ENCODE assay signal across 34 cellular contexts in genomic region chr4:139112650-139113049, GRCh38.
"Had no signal": no experiment of that assay in that cellular context is flagged by ENCODE, and none has a peak within 500 bp of the region (broad histone marks: within the 10 kb centered on the region; RNA-seq: fewer than 3 reads in every experiment).

No MANE protein-coding gene starts in this region.

- H3K27ac ChIP-seq: adrenal gland, body of pancreas, brain microvascular endothelial cell, breast epithelium, VCaP had no signal

- H3K4me1 ChIP-seq: adrenal gland, body of pancreas, breast epithelium had no signal

- H3K36me3 ChIP-seq: brain microvascular endothelial cell, breast epithelium had no signal

- H3K9me3 Mint-ChIP-seq: activated CD4-positive, alpha-beta memory T cell treated with anti-CD3 and anti-CD28 coated beads, Interleukin-2, amount 10 ng/mL, durations not matched to agents 7 days and 5 days; activated CD4-positive, alpha-beta T cell treated with anti-CD3 and anti-CD28 coated beads, Interleukin-2, amount 10 ng/mL, durations not matched to agents 7 days and 5 days; activated naive CD4-positive, alpha-beta T cell treated with anti-CD3 and anti-CD28 coated beads, Interleukin-2, amount 10 ng/mL, durations not matched to agents 7 days and 5 days; activated naive CD4-positive, alpha-beta T cell treated with anti-CD3 and anti-CD28 coated beads, Interleukin-2, amount 50 U/mL, for 72 hours; activated naive CD8-positive, alpha-beta T cell treated with anti-CD3 and anti-CD28 coated beads for 36 hours; activated T-cell treated with anti-CD3 and anti-CD28 coated beads, Interleukin-2, amount 50 U/mL, for 24 hours; activated T-helper 2 cell treated with anti-CD3 and anti-CD28 coated beads, Interferon-gamma antibody, Interleukin-2, Interleukin-4, amounts not matched to agents 10 μg/mL and 5 μg/mL and 100 μg/mL, durations not matched to agents 14 hours and 24 hours and 36 hours; T-helper 1 cell treated with Interleukin-12 subunit alpha and Interleukin-12 subunit beta and Interleukin-4 antibody, amounts not matched to agents 30 μg/mL and 1 μg/mL, for 36 hours; T-helper 2 cell treated with Interferon-gamma antibody and Interleukin-4, amounts not matched to agents 5 μg/mL and 100 μg/mL, for 36 hours had no signal

- H3K27me3 ChIP-seq: adrenal gland, body of pancreas, brain microvascular endothelial cell, breast epithelium had no signal

- H3K4me1 Mint-ChIP-seq: activated CD4-positive, alpha-beta memory T cell treated with anti-CD3 and anti-CD28 coated beads, Interleukin-2, amount 10 ng/mL, durations not matched to agents 7 days and 5 days; activated CD4-positive, alpha-beta T cell treated with anti-CD3 and anti-CD28 coated beads for 36 hours; activated CD4-positive, alpha-beta T cell treated with anti-CD3 and anti-CD28 coated beads, Interleukin-2, amount 10 ng/mL, durations not matched to agents 7 days and 5 days; activated CD8-positive, alpha-beta memory T cell treated with anti-CD3 and anti-CD28 coated beads, Interleukin-2, amount 10 ng/mL, durations not matched to agents 7 days and 5 days; activated naive CD4-positive, alpha-beta T cell treated with anti-CD3 and anti-CD28 coated beads, Interleukin-2, amount 10 ng/mL, durations not matched to agents 7 days and 5 days; activated naive CD8-positive, alpha-beta T cell treated with anti-CD3 and anti-CD28 coated beads for 36 hours had no signal

- H3K9me3 ChIP-seq: adrenal gland, body of pancreas, breast epithelium had no signal

- H3K36me3 Mint-ChIP-seq: activated naive CD4-positive, alpha-beta T cell treated with anti-CD3 and anti-CD28 coated beads, Interleukin-2, amount 50 U/mL, for 72 hours; activated naive CD8-positive, alpha-beta T cell treated with anti-CD3 and anti-CD28 coated beads for 36 hours had no signal

- H3K27ac Mint-ChIP-seq: activated CD4-positive, alpha-beta memory T cell treated with anti-CD3 and anti-CD28 coated beads, Interleukin-2, amount 10 ng/mL, durations not matched to agents 7 days and 5 days; activated CD4-positive, alpha-beta T cell treated with anti-CD3 and anti-CD28 coated beads for 36 hours; activated CD4-positive, alpha-beta T cell treated with anti-CD3 and anti-CD28 coated beads, Interleukin-2, amount 10 ng/mL, durations not matched to agents 7 days and 5 days; activated CD8-positive, alpha-beta memory T cell treated with anti-CD3 and anti-CD28 coated beads, Interleukin-2, amount 10 ng/mL, durations not matched to agents 7 days and 5 days; activated CD8-positive, alpha-beta T cell treated with anti-CD3 and anti-CD28 coated beads, Interleukin-2, amount 10 ng/mL, durations not matched to agents 7 days and 5 days; activated naive CD4-positive, alpha-beta T cell treated with anti-CD3 and anti-CD28 coated beads, Interleukin-2, amount 10 ng/mL, durations not matched to agents 7 days and 5 days; activated naive CD4-positive, alpha-beta T cell treated with anti-CD3 and anti-CD28 coated beads, Interleukin-2, amount 50 U/mL, for 72 hours; activated naive CD8-positive, alpha-beta T cell treated with anti-CD3 and anti-CD28 coated beads for 36 hours; activated T-cell treated with anti-CD3 and anti-CD28 coated beads, Interleukin-2, amount 50 U/mL, for 24 hours; activated T-helper 2 cell treated with anti-CD3 and anti-CD28 coated beads, Interferon-gamma antibody, Interleukin-2, Interleukin-4, amounts not matched to agents 10 μg/mL and 5 μg/mL and 100 μg/mL, durations not matched to agents 14 hours and 24 hours and 36 hours; T-helper 1 cell treated with Interleukin-12 subunit alpha and Interleukin-12 subunit beta and Interleukin-4 antibody, amounts not matched to agents 30 μg/mL and 1 μg/mL, for 36 hours; T-helper 2 cell treated with Interferon-gamma antibody and Interleukin-4, amounts not matched to agents 5 μg/mL and 100 μg/mL, for 36 hours had no signal

- H3K4me3 ChIP-seq: adrenal gland, body of pancreas, breast epithelium had no signal

- ATAC-seq: activated CD4-positive, alpha-beta T cell treated with anti-CD3 and anti-CD28 coated beads for 36 hours; activated CD4-positive, CD25-positive, alpha-beta regulatory T cell treated with anti-CD3 and anti-CD28 coated beads, Interleukin-2, amount 50 U/mL, for 24 hours; activated CD8-positive, alpha-beta memory T cell treated with anti-CD3 and anti-CD28 coated beads, Interleukin-2, amount 10 ng/mL, durations not matched to agents 7 days and 5 days; activated CD8-positive, alpha-beta T cell treated with anti-CD3 and anti-CD28 coated beads, Interleukin-2, amount 10 ng/mL, durations not matched to agents 7 days and 5 days; activated naive CD4-positive, alpha-beta T cell treated with anti-CD3 and anti-CD28 coated beads, Interleukin-2, amount 50 U/mL, for 72 hours; body of pancreas had no signal

- DNase-seq: activated CD4-positive, alpha-beta memory T cell treated with anti-CD3 and anti-CD28 coated beads, Interleukin-2, amount 10 ng/mL, durations not matched to agents 7 days and 5 days; activated CD4-positive, alpha-beta T cell treated with anti-CD3 and anti-CD28 coated beads for 1 hour; activated CD4-positive, alpha-beta T cell treated with anti-CD3 and anti-CD28 coated beads for 36 hours; activated CD4-positive, alpha-beta T cell treated with anti-CD3 and anti-CD28 coated beads for 48 hours; activated CD4-positive, alpha-beta T cell treated with anti-CD3 and anti-CD28 coated beads, Interleukin-2, amount 10 ng/mL, durations not matched to agents 7 days and 5 days; activated CD4-positive, alpha-beta T cell treated with anti-CD3 and anti-CD28 coated beads, Interleukin-2, amount 50 U/mL, for 48 hours; activated CD4-positive, CD25-positive, alpha-beta regulatory T cell; activated CD8-positive, alpha-beta memory T cell treated with anti-CD3 and anti-CD28 coated beads for 24 hours; activated CD8-positive, alpha-beta memory T cell treated with anti-CD3 and anti-CD28 coated beads, Interleukin-2, amount 10 ng/mL, durations not matched to agents 7 days and 5 days; activated CD8-positive, alpha-beta memory T cell treated with anti-CD3 and anti-CD28 coated beads, Interleukin-2, amount 50 U/mL, for 48 hours; activated CD8-positive, alpha-beta T cell treated with anti-CD3 and anti-CD28 coated beads, Interleukin-2, amount 10 ng/mL, durations not matched to agents 7 days and 5 days; activated effector memory CD4-positive, alpha-beta T cell treated with Interleukin-2 at 50 U/mL for 16 hours; activated gamma-delta T cell; activated naive CD4-positive, alpha-beta T cell treated with anti-CD3 and anti-CD28 coated beads, Interleukin-2, amount 10 ng/mL, durations not matched to agents 7 days and 5 days; activated naive CD4-positive, alpha-beta T cell treated with Interleukin-2 at 50 U/mL for 16 hours; activated naive CD8-positive, alpha-beta T cell treated with anti-CD3 and anti-CD28 coated beads for 36 hours; activated T-cell treated with anti-CD3 and anti-CD28 coated beads, Interleukin-2, amount 50 U/mL, for 24 hours; activated T-cell treated with anti-CD3 and anti-CD28 coated beads, Interleukin-2, amount 50 U/mL, for 48 hours; adrenal gland; amniotic stem cell; aorta; body of pancreas; brain microvascular endothelial cell; central memory CD4-positive, alpha-beta T cell; T-helper 1 cell; T-helper 2 cell; T-helper 9 cell had no signal

- H3K4me3 Mint-ChIP-seq: activated CD4-positive, alpha-beta memory T cell treated with anti-CD3 and anti-CD28 coated beads, Interleukin-2, amount 10 ng/mL, durations not matched to agents 7 days and 5 days; activated CD4-positive, alpha-beta T cell treated with anti-CD3 and anti-CD28 coated beads for 36 hours; activated CD4-positive, alpha-beta T cell treated with anti-CD3 and anti-CD28 coated beads, Interleukin-2, amount 10 ng/mL, durations not matched to agents 7 days and 5 days; activated CD8-positive, alpha-beta memory T cell treated with anti-CD3 and anti-CD28 coated beads, Interleukin-2, amount 10 ng/mL, durations not matched to agents 7 days and 5 days; activated CD8-positive, alpha-beta T cell treated with anti-CD3 and anti-CD28 coated beads, Interleukin-2, amount 10 ng/mL, durations not matched to agents 7 days and 5 days; activated naive CD4-positive, alpha-beta T cell treated with anti-CD3 and anti-CD28 coated beads, Interleukin-2, amount 10 ng/mL, durations not matched to agents 7 days and 5 days; activated naive CD8-positive, alpha-beta T cell treated with anti-CD3 and anti-CD28 coated beads for 36 hours; activated T-cell treated with anti-CD3 and anti-CD28 coated beads, Interleukin-2, amount 50 U/mL, for 24 hours; T-helper 1 cell treated with Interleukin-12 subunit alpha and Interleukin-12 subunit beta and Interleukin-4 antibody, amounts not matched to agents 30 μg/mL and 1 μg/mL, for 36 hours; T-helper 2 cell treated with Interferon-gamma antibody and Interleukin-4, amounts not matched to agents 5 μg/mL and 100 μg/mL, for 36 hours had no signal

- H3K27me3 Mint-ChIP-seq: activated CD4-positive, alpha-beta memory T cell treated with anti-CD3 and anti-CD28 coated beads, Interleukin-2, amount 10 ng/mL, durations not matched to agents 7 days and 5 days; activated CD4-positive, alpha-beta T cell treated with anti-CD3 and anti-CD28 coated beads for 36 hours; activated CD4-positive, alpha-beta T cell treated with anti-CD3 and anti-CD28 coated beads, Interleukin-2, amount 10 ng/mL, durations not matched to agents 7 days and 5 days; activated CD8-positive, alpha-beta memory T cell treated with anti-CD3 and anti-CD28 coated beads, Interleukin-2, amount 10 ng/mL, durations not matched to agents 7 days and 5 days; activated naive CD4-positive, alpha-beta T cell treated with anti-CD3 and anti-CD28 coated beads, Interleukin-2, amount 10 ng/mL, durations not matched to agents 7 days and 5 days; activated naive CD8-positive, alpha-beta T cell treated with anti-CD3 and anti-CD28 coated beads for 36 hours; activated T-cell treated with anti-CD3 and anti-CD28 coated beads, Interleukin-2, amount 50 U/mL, for 24 hours had no signal
